In the genomic region with DNA sequence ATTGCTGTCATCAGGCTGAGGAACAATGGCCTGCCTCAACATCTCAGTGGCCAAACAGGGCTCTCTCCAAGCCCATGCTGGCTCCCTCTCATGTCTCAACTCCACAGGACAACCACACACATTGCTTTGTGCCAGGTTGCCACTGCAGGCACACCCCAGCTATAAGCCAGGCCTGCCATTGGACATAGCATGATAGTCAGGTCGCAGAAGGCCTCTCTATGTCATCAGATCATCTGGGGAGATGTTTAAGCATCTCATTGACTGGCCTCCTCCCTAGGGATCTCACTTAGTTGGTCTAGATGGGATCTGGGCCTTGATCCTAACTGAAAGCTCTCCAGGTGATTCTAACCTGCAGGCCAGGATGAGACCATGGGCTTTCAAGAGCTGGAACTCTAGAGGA, we compare ENCODE assay signal across 24 cellular contexts.
"Had no signal": no experiment of that assay in that cellular context is flagged by ENCODE, and none has a peak within 500 bp of the region (broad histone marks: within the 10 kb centered on the region; RNA-seq: fewer than 3 reads in every experiment).

No MANE protein-coding gene starts in this region.

- FAIRE-seq: HepG2, RCC 7860 had no signal

- DNase-seq: IMR-90, Karpas-422, KG1, MG63, NCI-H1092, NCI-H1105 treated with DMSO at 0.1 percent for 48 hours, NCI-H1417 treated with DMSO at 0.1 percent for 48 hours, NCI-H146, NCI-H1694 treated with DMSO at 0.1 percent for 48 hours, NCI-H1930, NCI-H2081, NCI-H2171, NCI-H345, NCI-H446 treated with DMSO at 0.1 percent for 48 hours, NCI-H510A treated with DMSO at 0.1 percent for 48 hours, NCI-H526, NCI-H82, Right ventricle myocardium superior, RPMI8226, SIG-M5 had no signal

- H3K4me3 ChIP-seq: MG63, SJSA1, SK-N-MC had no signal

- H3K27me3 ChIP-seq: MG63, SJSA1 had no signal

- H3K36me3 ChIP-seq: MG63, SJSA1 had no signal

- H3K4me1 ChIP-seq: SJSA1 had no signal

- H3K27ac ChIP-seq: SJSA1, SK-N-MC had no signal

- H3K9me3 ChIP-seq: MG63, SJSA1 had no signal

- ATAC-seq: HepG2 had no signal
